ENCODE assay signal across 9 cellular contexts in the genomic region with DNA sequence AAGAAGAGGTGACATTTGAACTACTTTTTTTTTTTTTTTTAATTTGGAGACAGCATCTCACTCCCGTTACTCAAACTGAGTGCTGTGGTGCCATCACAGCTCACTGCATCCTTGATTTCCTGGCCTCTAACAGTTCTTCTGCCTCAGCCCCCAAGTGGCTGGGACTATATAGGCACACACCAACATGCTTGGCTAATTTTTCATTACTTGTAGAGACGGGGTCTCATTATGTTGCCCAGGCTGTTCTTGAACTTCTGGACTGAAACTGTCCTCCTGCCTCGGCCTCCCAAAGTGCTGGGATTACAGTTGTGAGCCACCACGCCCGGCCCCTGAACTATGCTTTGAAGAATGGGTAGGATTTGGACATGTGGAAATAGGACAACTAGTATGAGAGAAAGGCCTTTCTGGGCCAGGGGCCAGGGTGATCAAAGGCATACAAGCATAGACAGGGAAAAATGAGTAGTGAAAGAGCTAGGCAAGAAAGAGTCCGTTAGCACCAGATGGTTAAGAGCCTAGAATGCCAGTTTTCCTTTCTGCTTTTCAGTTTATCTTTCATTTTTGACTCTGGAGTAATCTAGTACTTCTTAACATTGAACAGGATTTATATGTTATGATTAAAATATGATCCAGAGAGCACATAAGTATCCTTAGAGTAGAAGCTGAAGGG. TPM values are rescaled to one million over a fixed set of nuclear protein-coding genes. Genes with fewer than 3 reads are reported as not detected.
DNase-seq lines count a peak whose midpoint lies in the region; ATAC-seq and TF ChIP-seq lines count a peak whose summit lies in the region.
"Had no signal": no experiment of that assay in that cellular context is flagged by ENCODE, and none has a peak within 500 bp of the region (broad histone marks: within the 10 kb centered on the region; RNA-seq: fewer than 3 reads in every experiment).

No MANE protein-coding gene starts in this region.

- H4K20me1 ChIP-seq in OCI-LY1 (ENCODE audit: insufficient read depth, low read length) (no peaks in the 10 kb centered on the region), osteoblast (ENCODE audit: insufficient read depth, low read length) (peaks cover 2% of the 10 kb centered on the region)

- H3K4me2 ChIP-seq in OCI-LY1 (ENCODE audit: low read length) (peak overlapping the region; percentile 31; the same call in 1 of the 2 replicates), osteoblast (ENCODE audit: insufficient read depth, low read length) (no peak overlapping the region)

- H3K9me3 Mint-ChIP-seq in stimulated activated memory B cell treated with anti-CD40 and anti-IgM and Interleukin-4, amounts not matched to agents 10 μg/mL and 1 μg/mL and 100 μg/mL, for 72 hours: no peaks in the 10 kb centered on the region

- no peak overlapping the region for H3K9ac ChIP-seq in OCI-LY1 (ENCODE audit: low read length)

- H3K4me3 Mint-ChIP-seq in stimulated activated memory B cell treated with anti-CD40 and anti-IgM and Interleukin-4, amounts not matched to agents 10 μg/mL and 1 μg/mL and 100 μg/mL, for 72 hours: peak overlapping the region; percentile 13

- no peaks in the 10 kb centered on the region for H3K9me2 ChIP-seq in OCI-LY1 (ENCODE audit: low read depth, low read length)

- H3K36me3 ChIP-seq in OCI-LY1 (ENCODE audit: insufficient read depth, low read length) (peaks cover 3% of the 10 kb centered on the region; the same call in 1 of the 2 replicates), osteoblast (ENCODE audit: insufficient read depth, low read length) (no peaks in the 10 kb centered on the region)

- H3K36me3 Mint-ChIP-seq in stimulated activated memory B cell treated with anti-CD40 and anti-IgM and Interleukin-4, amounts not matched to agents 10 μg/mL and 1 μg/mL and 100 μg/mL, for 72 hours: peaks cover 17% of the 10 kb centered on the region

- no peaks in the 10 kb centered on the region for H3K9me3 ChIP-seq in OCI-LY1 (ENCODE audit: low read length)
- no peaks in the 10 kb centered on the region for H3K9me3 ChIP-seq in osteoblast (ENCODE audit: low read depth, low read length)

- TF ChIP-seq CTCF in OCI-LY1 (IDR thresholded peaks at IDR 0.05; ENCODE audit: low read length) (peak; percentile 29; the same call in 1 of the 2 replicates), foreskin keratinocyte (conservative IDR thresholded peaks at IDR 0.05) (no peak), osteoblast (IDR thresholded peaks at IDR 0.05; ENCODE audit: extremely low read depth, low read depth, low read length) (no peak)

- H2AFZ ChIP-seq in OCI-LY1 (ENCODE audit: low read length) (no peak overlapping the region), osteoblast (ENCODE audit: low read length) (no peak overlapping the region)

- H3K4me1 ChIP-seq in OCI-LY1 (ENCODE audit: insufficient read depth, low read length, severe bottlenecking) (peaks cover 85% of the 10 kb centered on the region), foreskin keratinocyte (peaks cover 6% of the 10 kb centered on the region), osteoblast (ENCODE audit: insufficient read depth, low read length) (no peaks in the 10 kb centered on the region)

- H3K4me1 Mint-ChIP-seq in stimulated activated memory B cell treated with anti-CD40 and anti-IgM and Interleukin-4, amounts not matched to agents 10 μg/mL and 1 μg/mL and 100 μg/mL, for 72 hours: peaks cover 92% of the 10 kb centered on the region

- peak; percentile 15 for DNase-seq in NCI-H82 (lab: John Stamatoyannopoulos, UW)
- no peak for DNase-seq in NCI-H82 treated with DMSO at 0.1 percent for 48 hours (lab: John Stamatoyannopoulos, UW; ENCODE audit: unreplicated experiment)
- DNase-seq in foreskin keratinocyte: no peak
- DNase-seq in osteoblast (ENCODE audit: insufficient read length, low spot score, missing footprints): no peak
- DNase-seq: activated effector memory CD4-positive, alpha-beta T cell treated with anti-CD3 and anti-CD28 coated beads, Interleukin-2, amount 50 U/mL, for 16 hours had no signal

- H3K27me3 ChIP-seq in OCI-LY1 (ENCODE audit: insufficient read depth, low read length): no peaks in the 10 kb centered on the region
- H3K27me3 ChIP-seq in foreskin keratinocyte: no peaks in the 10 kb centered on the region
- H3K27me3 ChIP-seq in osteoblast (ENCODE audit: insufficient read depth, low read length): no peaks in the 10 kb centered on the region

- H3K27me3 Mint-ChIP-seq in stimulated activated memory B cell treated with anti-CD40 and anti-IgM and Interleukin-4, amounts not matched to agents 10 μg/mL and 1 μg/mL and 100 μg/mL, for 72 hours: no peaks in the 10 kb centered on the region

- H3K4me3 ChIP-seq in OCI-LY1 (ENCODE audit: low read depth, low read length, poor library complexity, severe bottlenecking) (no peak overlapping the region), osteoblast (ENCODE audit: insufficient read depth, low read length) (no peak overlapping the region)

- ATAC-seq in foreskin keratinocyte (peak; percentile 35), HG02870 (IDR thresholded peaks at IDR 0.05; ENCODE audit: unreplicated experiment) (no peak), HG03108 (IDR thresholded peaks at IDR 0.05; ENCODE audit: unreplicated experiment) (no peak)
- peak; percentile 57 for ATAC-seq in stimulated activated memory B cell treated with anti-CD40 and anti-IgM and Interleukin-4, amounts not matched to agents 10 μg/mL and 1 μg/mL and 100 μg/mL, for 72 hours

- H3K27ac ChIP-seq in OCI-LY1 (ENCODE audit: low read depth, low read length, poor library complexity, severe bottlenecking): peak overlapping the region; percentile 68
- H3K27ac ChIP-seq in foreskin keratinocyte: no peak overlapping the region
- H3K27ac ChIP-seq in osteoblast (ENCODE audit: low read depth, low read length): no peak overlapping the region

- no peaks in the 10 kb centered on the region for H3F3A ChIP-seq in OCI-LY1 (ENCODE audit: insufficient read depth, low read length)

- H3K27ac Mint-ChIP-seq in stimulated activated memory B cell treated with anti-CD40 and anti-IgM and Interleukin-4, amounts not matched to agents 10 μg/mL and 1 μg/mL and 100 μg/mL, for 72 hours: peak overlapping the region; percentile 65

- peaks cover 63% of the 10 kb centered on the region for H3K79me2 ChIP-seq in OCI-LY1 (ENCODE audit: insufficient read depth, low read length)
- peaks cover 53% of the 10 kb centered on the region for H3K79me2 ChIP-seq in osteoblast (ENCODE audit: insufficient read depth, low read length)

RNA-seq across cellular contexts. Expression of gene RABGAP1L, which starts 6.3 kb away (rescaled TPM):
- total RNA-seq in foreskin keratinocyte: 18.3 and 18.9 TPM in 2 replicates
- polyA plus RNA-seq in foreskin keratinocyte: 3.9 and 4.0 TPM in 2 replicates
- total RNA-seq in osteoblast: 30.0 and 34.5 TPM in 2 replicates

Comparison
In these comparisons a context has a peak if more than half of its experiments do, and no peak if none do; other contexts are left out.
1. ATAC-seq: peak in foreskin keratinocyte (single experiment) and stimulated activated memory B cell treated with anti-CD40 and anti-IgM and Interleukin-4, amounts not matched to agents 10 μg/mL and 1 μg/mL and 100 μg/mL, for 72 hours (single experiment); none in HG02870 (single experiment) and HG03108 (single experiment).